Comparison of ENCODE assay signal across 8 cellular contexts in the genomic region with DNA sequence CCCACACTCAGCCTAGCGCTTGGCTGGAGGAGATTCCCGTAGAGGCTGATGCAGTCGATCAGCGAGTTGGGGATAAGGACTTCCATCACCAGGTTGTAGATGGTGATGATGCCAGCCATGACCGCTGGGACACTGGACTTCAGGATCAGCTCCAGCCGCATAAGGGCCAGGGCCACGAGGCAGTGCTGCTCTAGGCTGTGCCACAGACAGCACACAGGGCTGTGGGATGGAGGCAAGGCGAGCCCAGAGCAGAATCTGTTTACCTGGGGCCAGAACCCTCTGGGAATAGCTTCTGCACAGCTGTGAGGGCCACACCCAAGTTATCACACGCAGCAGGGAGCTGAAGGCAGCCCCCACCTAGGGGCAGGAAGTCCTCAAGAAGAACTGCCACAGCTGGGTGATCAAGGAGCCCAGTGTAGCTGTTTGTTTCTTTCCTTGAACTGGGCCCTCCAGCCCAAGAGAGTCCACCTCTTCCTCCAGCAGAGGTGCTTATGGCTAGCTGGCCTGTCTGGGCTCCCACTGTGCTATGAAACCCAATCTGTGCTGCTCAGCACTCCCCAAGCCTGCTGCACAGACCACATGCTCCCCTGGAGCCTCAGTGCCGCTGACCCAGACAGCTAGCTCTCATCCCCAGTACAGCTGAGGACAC.
DNase-seq lines count a peak whose midpoint lies in the region; ATAC-seq and TF ChIP-seq lines count a peak whose summit lies in the region.

No MANE protein-coding gene starts in this region.

- TF ChIP-seq CTCF in nephron progenitor cell (IDR thresholded peaks at IDR 0.05) = no peak

- in situ Hi-C loops in ACHN (cut with HindIII; ENCODE audit: low pct_ligation_motif_present, low pct_unique_long_range_greater_than_20kb, low sequenced_read_pairs) = no loop called here

- no peaks in the 10 kb centered on the region for H3K9me3 Mint-ChIP-seq in nephron progenitor cell

- H3K27ac Mint-ChIP-seq in nephron progenitor cell = peak overlapping the region; percentile 74

- ATAC-seq in activated CD4-positive, CD25-positive, alpha-beta regulatory T cell treated with anti-CD3 and anti-CD28 coated beads, Interleukin-2, amount 50 U/mL, for 24 hours = peak; percentile 15 to 22
- peak; percentile 50 for ATAC-seq in HG03103 (IDR thresholded peaks at IDR 0.05; ENCODE audit: low read depth, unreplicated experiment)

- peak overlapping the region; percentile 28 for H3K4me3 Mint-ChIP-seq in nephron progenitor cell

- H3K36me3 Mint-ChIP-seq in nephron progenitor cell (ENCODE audit: low read depth) = peaks cover 44% of the 10 kb centered on the region

- peaks cover 96% of the 10 kb centered on the region for H3K4me1 Mint-ChIP-seq in nephron progenitor cell

- H3K27me3 Mint-ChIP-seq in nephron progenitor cell (ENCODE audit: low read depth, poor library complexity) = no peaks in the 10 kb centered on the region

- no peak for DNase-seq in activated CD4-positive, CD25-positive, alpha-beta regulatory T cell treated with anti-CD3 and anti-CD28 coated beads, Interleukin-2, amount 50 U/mL, for 72 hours
- DNase-seq in activated effector memory CD4-positive, alpha-beta T cell treated with Interleukin-2 at 50 U/mL for 16 hours = peak; percentile 51
- DNase-seq in nephron progenitor cell (no peak), T1000 (lab: John Stamatoyannopoulos, UW) (no peak), ACHN (no peak), SW 1271 (lab: John Stamatoyannopoulos, UW) (no peak)
